9 cellular contexts compared by ENCODE assay signal in genomic region chr6:52317841-52318581, GRCh38. TPM values are rescaled to one million over a fixed set of nuclear protein-coding genes. Genes with fewer than 3 reads are reported as not detected.
DNase-seq lines count a peak whose midpoint lies in the region; ATAC-seq, FAIRE-seq and TF ChIP-seq lines count a peak whose summit lies in the region.
"Had no signal": no experiment of that assay in that cellular context is flagged by ENCODE, and none has a peak within 500 bp of the region (broad histone marks: within the 10 kb centered on the region; RNA-seq: fewer than 3 reads in every experiment).

No MANE protein-coding gene starts in this region.

- no peak overlapping the region for H3K4me3 ChIP-seq in CD4-positive, CD25-positive, alpha-beta regulatory T cell (ENCODE audit: low read depth, low read length)
- no peak overlapping the region for H3K4me3 ChIP-seq in sigmoid colon

- TF ChIP-seq EP300 in sigmoid colon (IDR thresholded peaks at IDR 0.05), result no peak

- H3K9me3 ChIP-seq in CD4-positive, CD25-positive, alpha-beta regulatory T cell (ENCODE audit: control insufficient read depth in 2 of 2, low read length in 2 of 2), result no peaks in the 10 kb centered on the region
- H3K9me3 ChIP-seq in sigmoid colon, result no peaks in the 10 kb centered on the region

- H3K4me1 ChIP-seq in CD4-positive, CD25-positive, alpha-beta regulatory T cell (ENCODE audit: control insufficient read depth, insufficient read depth, low read length, poor library complexity, severe bottlenecking), result no peaks in the 10 kb centered on the region
- peaks cover 0 to 14% (median 10%) of the 10 kb centered on the region in 4 donors for H3K4me1 ChIP-seq in sigmoid colon

- ATAC-seq in CD4-positive, CD25-positive, alpha-beta regulatory T cell (ENCODE audit: low read depth in 2 of 2), result peak in 1 of 2 donors; percentile 37
- peak; percentile 99 for ATAC-seq in HG03460 (IDR thresholded peaks at IDR 0.05; ENCODE audit: unreplicated experiment)

- no peak overlapping the region for H3K27ac ChIP-seq in CD4-positive, CD25-positive, alpha-beta regulatory T cell (ENCODE audit: insufficient read depth, low read length, poor library complexity, severe bottlenecking)
- peak overlapping the region in 1 of 4 donors; percentile 11 for H3K27ac ChIP-seq in sigmoid colon

- peak in 1 of 3 donors; percentile 18 for DNase-seq in CD4-positive, CD25-positive, alpha-beta regulatory T cell
- DNase-seq in GM20000 (ENCODE audit: low spot score) (peak; percentile 73), amniotic epithelial cell (ENCODE audit: low read depth) (peak; percentile 72), urothelium cell line (ENCODE audit: low spot score) (peak; percentile 49), NCI-H1092 treated with DMSO at 0.1 percent for 48 hours (lab: John Stamatoyannopoulos, UW) (no peak), DMS79 (lab: John Stamatoyannopoulos, UW) (no peak), sigmoid colon (no peak)

- no peaks in the 10 kb centered on the region for H3K27me3 ChIP-seq in CD4-positive, CD25-positive, alpha-beta regulatory T cell (ENCODE audit: control insufficient read depth, insufficient read depth, low read length)
- H3K27me3 ChIP-seq in sigmoid colon, result no peaks in the 10 kb centered on the region

- H3K4me3 Mint-ChIP-seq in CD4-positive, CD25-positive, alpha-beta regulatory T cell, result no peak overlapping the region
- H3K4me3 Mint-ChIP-seq: central memory CD8-positive, alpha-beta T cell had no signal

- FAIRE-seq in urothelium cell line (lab: Jason Lieb, UNC), result no peak

- H3K9me3 Mint-ChIP-seq in CD4-positive, CD25-positive, alpha-beta regulatory T cell, result no peaks in the 10 kb centered on the region
- H3K9me3 Mint-ChIP-seq: central memory CD8-positive, alpha-beta T cell had no signal

- no peaks in the 10 kb centered on the region for H3K36me3 ChIP-seq in CD4-positive, CD25-positive, alpha-beta regulatory T cell (ENCODE audit: control insufficient read depth, insufficient read depth, low read length)
- H3K36me3 ChIP-seq in sigmoid colon, result no peaks in the 10 kb centered on the region

- peak overlapping the region in 2 of 3 donors; percentile 40 to 65 for H3K27ac Mint-ChIP-seq in CD4-positive, CD25-positive, alpha-beta regulatory T cell

- WGBS in sigmoid colon, 2 donors, result 12 to 42% methylated on average over 4 of the region's 4 CpGs

- TF ChIP-seq POLR2A in sigmoid colon (IDR thresholded peaks at IDR 0.05), result no peak

- H3K4me1 Mint-ChIP-seq in CD4-positive, CD25-positive, alpha-beta regulatory T cell, result peaks cover 4 to 20% (median 15%) of the 10 kb centered on the region in 4 donors

- TF ChIP-seq CTCF in GM20000 (IDR thresholded peaks at IDR 0.05; ENCODE audit: extremely low read depth, missing control alignments), result no peak
- no peak for TF ChIP-seq CTCF in sigmoid colon (IDR thresholded peaks at IDR 0.05)

- no peaks in the 10 kb centered on the region for H3K36me3 Mint-ChIP-seq in CD4-positive, CD25-positive, alpha-beta regulatory T cell

- H3K27me3 Mint-ChIP-seq in CD4-positive, CD25-positive, alpha-beta regulatory T cell, result no peaks in the 10 kb centered on the region
- H3K27me3 Mint-ChIP-seq: central memory CD8-positive, alpha-beta T cell had no signal

- intact Hi-C loops in sigmoid colon (cut with DNase I), result no loop called here

RNA-seq across cellular contexts. Expression of gene MCM3, which starts 33.5 kb away (rescaled TPM):
- total RNA-seq in CD4-positive, CD25-positive, alpha-beta regulatory T cell, result 24.5 TPM
- 10 to 100 TPM; 60.6 to 67.8 (median 62.0) TPM for polyA plus RNA-seq in CD4-positive, CD25-positive, alpha-beta regulatory T cell
- total RNA-seq in sigmoid colon, result 10 to 100 TPM; 31.0 to 36.8 (median 32.8) TPM
- 10 to 100 TPM; 13.2 to 54.7 (median 16.6) TPM for polyA plus RNA-seq in sigmoid colon

RNA-seq across cellular contexts. Expression of gene PAQR8, which starts 43.9 kb away (rescaled TPM):
- 5.4 TPM for total RNA-seq in CD4-positive, CD25-positive, alpha-beta regulatory T cell
- 10 to 100 TPM in 3 of 4 donors, 1 to 10 TPM in 1; 8.6 to 18.5 (median 15.5) TPM for polyA plus RNA-seq in CD4-positive, CD25-positive, alpha-beta regulatory T cell
- 10 to 100 TPM; 12.2 to 17.4 (median 13.8) TPM for total RNA-seq in sigmoid colon
- polyA plus RNA-seq in sigmoid colon, result 10 to 100 TPM; 15.6 to 49.2 (median 16.4) TPM

Comparison
In these comparisons a context has a peak if more than half of its experiments do, and no peak if none do; other contexts are left out.
1. DNase-seq: peak in GM20000 (single experiment), amniotic epithelial cell (single experiment) and urothelium cell line (single experiment); none in NCI-H1092 treated with DMSO at 0.1 percent for 48 hours (single experiment), DMS79 (single experiment) and sigmoid colon (single experiment).